In genomic region chr2:69660084-69660483, GRCh38 we compare ENCODE assay signal across 27 cellular contexts. TPM values are rescaled to one million over a fixed set of nuclear protein-coding genes. Genes with fewer than 3 reads are reported as not detected.
DNase-seq lines count a peak whose midpoint lies in the region; ATAC-seq and TF ChIP-seq lines count a peak whose summit lies in the region.
"Had no signal": no experiment of that assay in that cellular context is flagged by ENCODE, and none has a peak within 500 bp of the region (broad histone marks: within the 10 kb centered on the region; RNA-seq: fewer than 3 reads in every experiment).

No MANE protein-coding gene starts in this region.

- ATAC-seq in GM21576 (IDR thresholded peaks at IDR 0.05; ENCODE audit: unreplicated experiment), result no peak

- H3K4me2 ChIP-seq in Loucy (ENCODE audit: low read depth, low read length, poor library complexity, severe bottlenecking), result peak overlapping the region; percentile 27

- H3K4me3 Mint-ChIP-seq in mesothelial cell of epicardium, result no peak overlapping the region
- H3K4me3 Mint-ChIP-seq: CD14-positive monocyte; CD8-positive, alpha-beta memory T cell; HFFc6 had no signal

- H4K20me1 ChIP-seq in Loucy (ENCODE audit: insufficient read depth, low read length, poor library complexity, severe bottlenecking), result no peaks in the 10 kb centered on the region

- H3F3A ChIP-seq in Loucy (ENCODE audit: low read depth), result no peaks in the 10 kb centered on the region

- H3K27ac Mint-ChIP-seq in mesothelial cell of epicardium, result peak overlapping the region; percentile 89
- H3K27ac Mint-ChIP-seq: HFFc6 had no signal

- 28 to 35% methylated on average over 2 of the region's 2 CpGs for WGBS in thyroid gland, 2 donors

- peak overlapping the region; percentile 1 for H3K9ac ChIP-seq in Loucy (ENCODE audit: low read depth, low read length, poor library complexity, severe bottlenecking)

- H3K27ac ChIP-seq in left ventricle myocardium inferior (replicated peaks) (peak overlapping the region; percentile 65), thyroid gland (peak overlapping the region; percentile 59 to 70 (median 67)), vagina (no peak overlapping the region)
- H3K27ac ChIP-seq: RWPE1 had no signal

- H3K27me3 Mint-ChIP-seq in mesothelial cell of epicardium (ENCODE audit: low read depth), result no peaks in the 10 kb centered on the region

- H3K4me1 ChIP-seq in left ventricle myocardium inferior, result peaks cover 33% of the 10 kb centered on the region
- peaks cover 37% of the 10 kb centered on the region for H3K4me1 ChIP-seq in Loucy (ENCODE audit: insufficient read depth, low read length, poor library complexity, severe bottlenecking)
- H3K4me1 ChIP-seq in thyroid gland, result peaks cover 10 to 14% of the 10 kb centered on the region in 2 donors
- H3K4me1 ChIP-seq in vagina, result no peaks in the 10 kb centered on the region
- H3K4me1 ChIP-seq: BE2C had no signal

- no peak for TF ChIP-seq CTCF in left ventricle myocardium inferior (IDR thresholded peaks at IDR 0.05; ENCODE audit: borderline replicate concordance)
- TF ChIP-seq CTCF in Loucy (conservative IDR thresholded peaks at IDR 0.05; ENCODE audit: low read length), result no peak
- no peak for TF ChIP-seq CTCF in mesothelial cell of epicardium (IDR thresholded peaks at IDR 0.05; ENCODE audit: unreplicated experiment)
- no peak for TF ChIP-seq CTCF in thyroid gland (IDR thresholded peaks at IDR 0.05)
- no peak for TF ChIP-seq CTCF in vagina (IDR thresholded peaks at IDR 0.05)

- intact Hi-C loops in left ventricle myocardium inferior (cut with micrococcal nuclease) (no loop called here), cardiac septum (cut with DNase I) (no loop called here), thyroid gland (cut with DNase I) (no loop called here), vagina (cut with DNase I) (no loop called here)

- no peak overlapping the region for H2AFZ ChIP-seq in Loucy (ENCODE audit: low read length)

- no peaks in the 10 kb centered on the region for H3K9me2 ChIP-seq in Loucy (replicated peaks; ENCODE audit: low read depth, low read length)

- H3K9me3 ChIP-seq in left ventricle myocardium inferior (replicated peaks) (peaks cover 7% of the 10 kb centered on the region), Loucy (ENCODE audit: insufficient read depth, low read depth, low read length) (0 out of 2 replicates have a peak, but pooled peaks cover 6% of the 10 kb centered on the region), thyroid gland (no peaks in the 10 kb centered on the region), vagina (no peaks in the 10 kb centered on the region)
- H3K9me3 ChIP-seq: BE2C, HAP-1 had no signal

- H3K36me3 Mint-ChIP-seq in mesothelial cell of epicardium, result peaks cover 11% of the 10 kb centered on the region
- H3K36me3 Mint-ChIP-seq: CD14-positive monocyte had no signal

- no peaks in the 10 kb centered on the region for H3K36me3 ChIP-seq in left ventricle myocardium inferior
- no peaks in the 10 kb centered on the region for H3K36me3 ChIP-seq in Loucy (ENCODE audit: insufficient read depth, low read length)
- H3K36me3 ChIP-seq in thyroid gland, result no peaks in the 10 kb centered on the region
- H3K36me3 ChIP-seq in vagina, result no peaks in the 10 kb centered on the region
- H3K36me3 ChIP-seq: BE2C, HAP-1 had no signal

- no peaks in the 10 kb centered on the region for H3K79me2 ChIP-seq in Loucy (ENCODE audit: insufficient read depth, low read length)

- peaks cover 19% of the 10 kb centered on the region for H3K9me3 Mint-ChIP-seq in mesothelial cell of epicardium

- DNase-seq in left ventricle myocardium inferior (no peak), cardiac septum (ENCODE audit: low spot score) (no peak), mesothelial cell of epicardium (ENCODE audit: low spot score in 2 of 2, unreplicated experiment in 2 of 2) (no peak), thyroid gland (no peak), vagina (ENCODE audit: extremely low spot score in 2 of 2) (no peak), AG08396 (ENCODE audit: low spot score) (no peak)
- DNase-seq: BE2C; CD8-positive, alpha-beta memory T cell; DMS 273 treated with DMSO at 0.1 percent for 48 hours; DND-41; GOT3; HFFc6; IMR-90; NCI-H1092 treated with DMSO at 0.1 percent for 48 hours; NCI-H1436; NCI-H187; NCI-H2081 treated with DMSO at 0.1 percent for 48 hours; NCI-H2171; NCI-H226; NCI-H510A; NCI-H69; SHP77 had no signal

- TF ChIP-seq POLR2A in thyroid gland (IDR thresholded peaks at IDR 0.05) (peak in 1 of 2 donors; percentile 10), vagina (IDR thresholded peaks at IDR 0.05) (no peak)

- no peak overlapping the region for H3K4me3 ChIP-seq in left ventricle myocardium inferior
- H3K4me3 ChIP-seq in Loucy (ENCODE audit: low read length, poor library complexity, severe bottlenecking), result no peak overlapping the region
- H3K4me3 ChIP-seq in thyroid gland (replicated peaks in 1 of 3), result no peak overlapping the region
- no peak overlapping the region for H3K4me3 ChIP-seq in vagina
- H3K4me3 ChIP-seq: HAP-1 had no signal

- peaks cover 22% of the 10 kb centered on the region for H3K4me1 Mint-ChIP-seq in mesothelial cell of epicardium

- H3K27me3 ChIP-seq in left ventricle myocardium inferior (ENCODE audit: low read depth) (no peaks in the 10 kb centered on the region), Loucy (ENCODE audit: insufficient read depth, low read length, poor library complexity, severe bottlenecking) (no peaks in the 10 kb centered on the region), thyroid gland (no peaks in the 10 kb centered on the region), vagina (no peaks in the 10 kb centered on the region)
- H3K27me3 ChIP-seq: BE2C had no signal

RNA-seq across cellular contexts. Expression of gene AAK1, which starts 16.5 kb away (rescaled TPM):
- total RNA-seq in left ventricle myocardium inferior (133 TPM), cardiac septum (124 TPM), mesothelial cell of epicardium (65.4 to 70.7 TPM (median 66.4 TPM) in 3 replicates), thyroid gland (100 to 1,000 TPM in 3 of 4 donors, 10 to 100 TPM in 1; 82.0 to 174 (median 144) TPM), vagina (48.6 TPM)
